Comparison of ENCODE assay signal across 10 cellular contexts in genomic region chr12:96094201-96094600, GRCh38. TPM values are rescaled to one million over a fixed set of nuclear protein-coding genes. Genes with fewer than 3 reads are reported as not detected.
A peak's percentile ranks its signal among the peaks of the same experiment; 100 is the strongest.
DNase-seq lines count a peak whose midpoint lies in the region; ATAC-seq and TF ChIP-seq lines count a peak whose summit lies in the region.
"Had no signal": no experiment of that assay in that cellular context is flagged by ENCODE, and none has a peak within 500 bp of the region (broad histone marks: within the 10 kb centered on the region; RNA-seq: fewer than 3 reads in every experiment).

No MANE protein-coding gene starts in this region.

- peak overlapping the region; percentile 87 for H3K27ac ChIP-seq in BLaER1

- peaks cover 6% of the 10 kb centered on the region for H3K9me3 Mint-ChIP-seq in glutamatergic neuron (ENCODE audit: unreplicated experiment)

- peak overlapping the region; percentile 57 for H3K4me3 Mint-ChIP-seq in glutamatergic neuron (ENCODE audit: unreplicated experiment)

- H3K27ac Mint-ChIP-seq in glutamatergic neuron (ENCODE audit: unreplicated experiment), result peak overlapping the region; percentile 56

- H3K4me3 ChIP-seq in BLaER1, result peak overlapping the region; percentile 1; the same call in 1 of the 2 replicates

- ATAC-seq in GM21786 (IDR thresholded peaks at IDR 0.05; ENCODE audit: unreplicated experiment), result no peak
- no peak for ATAC-seq in GM18519 (IDR thresholded peaks at IDR 0.05; ENCODE audit: low FRiP score, unreplicated experiment)

- no peaks in the 10 kb centered on the region for H3K36me3 ChIP-seq in BLaER1

- H3K4me2 ChIP-seq in BLaER1, result peak overlapping the region; percentile 72

- H3K9ac ChIP-seq in BLaER1, result peak overlapping the region; percentile 67

- peaks cover 22% of the 10 kb centered on the region for H3K4me1 Mint-ChIP-seq in glutamatergic neuron (ENCODE audit: low read depth, unreplicated experiment)

- DNase-seq in H4 (ENCODE audit: low spot score) (peak; percentile 77), NCI-H748 treated with DMSO at 0.1 percent for 48 hours (lab: John Stamatoyannopoulos, UW) (peak; percentile 79), glutamatergic neuron (peak; percentile 28), putamen (ENCODE audit: low spot score) (no peak)
- no peak for DNase-seq in activated naive CD4-positive, alpha-beta T cell treated with anti-CD3 and anti-CD28 coated beads, Interleukin-2, amount 50 U/mL, for 16 hours
- DNase-seq: naive B cell, NCI-H1105 had no signal

- TF ChIP-seq CTCF in glutamatergic neuron (IDR thresholded peaks at IDR 0.05; ENCODE audit: partially characterized antibody, unreplicated experiment), result no peak

- H3K36me3 Mint-ChIP-seq in glutamatergic neuron (ENCODE audit: unreplicated experiment), result peaks cover 13% of the 10 kb centered on the region

- no peaks in the 10 kb centered on the region for H4K20me1 ChIP-seq in BLaER1

- H3K9me3 ChIP-seq in BLaER1, result peaks cover 34% of the 10 kb centered on the region

- H3K27me3 Mint-ChIP-seq in glutamatergic neuron (ENCODE audit: unreplicated experiment), result peaks cover 3% of the 10 kb centered on the region
- H3K27me3 Mint-ChIP-seq: naive B cell had no signal

- H3K27me3 ChIP-seq in BLaER1, result no peaks in the 10 kb centered on the region

- peaks cover 65% of the 10 kb centered on the region for H3K4me1 ChIP-seq in BLaER1

RNA-seq across cellular contexts. Expression of gene LTA4H, which starts 58.8 kb away (rescaled TPM):
- 67.7 and 85.7 TPM in 2 replicates for total RNA-seq in H4 (2014; rRNA removed; shearing (Covaris generic))
- total RNA-seq in glutamatergic neuron (ENCODE audit: unreplicated experiment), result 27.6 TPM

Comparison
In these comparisons a context has a peak if more than half of its experiments do, and no peak if none do; other contexts are left out.
1. DNase-seq: peak in H4 (single experiment), NCI-H748 treated with DMSO at 0.1 percent for 48 hours (single experiment) and glutamatergic neuron (single experiment); none in activated naive CD4-positive, alpha-beta T cell treated with anti-CD3 and anti-CD28 coated beads, Interleukin-2, amount 50 U/mL, for 16 hours (single experiment) and putamen (single experiment).